Comparison of ENCODE assay signal across 21 cellular contexts in genomic region chr7:149307775-149308501, GRCh38.
"Had no signal": no experiment of that assay in that cellular context is flagged by ENCODE, and none has a peak within 500 bp of the region (broad histone marks: within the 10 kb centered on the region; RNA-seq: fewer than 3 reads in every experiment).

No MANE protein-coding gene starts in this region.

- H3K9me3 ChIP-seq: SJSA1 had no signal

- DNase-seq: Kasumi-1, MM.1S, NCI-H1048, NCI-H1105, NCI-H1417, NCI-H1436 treated with DMSO at 0.1 percent for 48 hours, NCI-H1694, NCI-H187 treated with DMSO at 0.1 percent for 48 hours, NCI-H2029 treated with DMSO at 0.1 percent for 48 hours, NCI-H2107, NCI-H2227 treated with DMSO at 0.1 percent for 48 hours, NCI-H524, NCI-H526 treated with DMSO at 0.1 percent for 48 hours, NCI-H748 treated with DMSO at 0.1 percent for 48 hours, Right ventricle myocardium superior, RPMI8226, SIG-M5, SW 1271 had no signal

- H3K27me3 ChIP-seq: SJSA1 had no signal

- H3K36me3 ChIP-seq: SJSA1 had no signal

- H3K4me3 ChIP-seq: SJSA1, SK-N-MC had no signal

- H3K4me2 ChIP-seq: KMS-11 had no signal

- H3K4me1 ChIP-seq: SJSA1 had no signal

- H3K9ac ChIP-seq: KMS-11 had no signal

- H3K27ac ChIP-seq: KMS-11, SJSA1, SK-N-MC had no signal
